Comparison of ENCODE assay signal across 16 cellular contexts in genomic region chr2:180647206-180647605, GRCh38.
"Had no signal": no experiment of that assay in that cellular context is flagged by ENCODE, and none has a peak within 500 bp of the region (broad histone marks: within the 10 kb centered on the region; RNA-seq: fewer than 3 reads in every experiment).

No MANE protein-coding gene starts in this region.

- H3K27me3 ChIP-seq: adrenal gland, ovary, testis had no signal

- H3K27ac ChIP-seq: adrenal gland, ovary, testis had no signal

- H3K36me3 ChIP-seq: adrenal gland, ovary had no signal

- H3K4me3 ChIP-seq: adrenal gland, ovary, testis had no signal

- ATAC-seq: activated T-cell treated with anti-CD3 and anti-CD28 coated beads, Interleukin-2, amount 50 U/mL, for 4 hours; effector memory CD8-positive, alpha-beta T cell; left lobe of liver; stimulated activated memory B cell treated with anti-CD40 and anti-IgM and Interleukin-4, amounts not matched to agents 10 μg/mL and 1 μg/mL and 100 μg/mL, for 72 hours had no signal

- H3K4me1 ChIP-seq: adrenal gland, testis had no signal

- DNase-seq: activated CD4-positive, alpha-beta T cell treated with anti-CD3 and anti-CD28 coated beads, Interleukin-2, amount 50 U/mL, for 1 hour; activated CD4-positive, CD25-positive, alpha-beta regulatory T cell treated with anti-CD3 and anti-CD28 coated beads, Interleukin-2, amount 50 U/mL, for 72 hours; activated CD8-positive, alpha-beta memory T cell treated with anti-CD3 and anti-CD28 coated beads, Interleukin-2, amount 50 U/mL, for 4 hours; activated effector memory CD4-positive, alpha-beta T cell treated with anti-CD3 and anti-CD28 coated beads, Interleukin-2, amount 50 U/mL, for 16 hours; activated naive CD4-positive, alpha-beta T cell treated with anti-CD3 and anti-CD28 coated beads, Interleukin-2, amount 50 U/mL, for 16 hours; activated T-cell treated with anti-CD3 and anti-CD28 coated beads, Interleukin-2, amount 50 U/mL, for 4 hours; adrenal gland; dermis blood vessel endothelial cell; effector memory CD8-positive, alpha-beta T cell; kidney; ovary; stimulated activated CD4-positive, alpha-beta T cell treated with anti-CD3 and anti-CD28 coated beads, Interleukin-4, amount 100 ng/mL, for 4 hours had no signal

- H3K9me3 ChIP-seq: adrenal gland, ovary, testis had no signal

- FAIRE-seq: frontal cortex, kidney had no signal
